In genomic region chr18:33184178-33184577, GRCh38 we compare ENCODE assay signal across 29 cellular contexts.
DNase-seq lines count a peak whose midpoint lies in the region; ATAC-seq and TF ChIP-seq lines count a peak whose summit lies in the region.
"Had no signal": no experiment of that assay in that cellular context is flagged by ENCODE, and none has a peak within 500 bp of the region (broad histone marks: within the 10 kb centered on the region; RNA-seq: fewer than 3 reads in every experiment).

No MANE protein-coding gene starts in this region.

- H3K27ac ChIP-seq in Panc1 (ENCODE audit: low read length): peak overlapping the region; percentile 8; the same call in 1 of the 2 replicates
- H3K27ac ChIP-seq: ovary, SJSA1, spleen, thoracic aorta had no signal

- H3K4me1 ChIP-seq in Panc1 (ENCODE audit: control insufficient read depth, insufficient read depth, low read length): peaks cover 6% of the 10 kb centered on the region
- H3K4me1 ChIP-seq: SJSA1, spleen had no signal

- CTCF ChIA-PET in Panc1 (lab: Charles Lee): no interaction called here

- in situ Hi-C loops in Panc1 (cut with HindIII; ENCODE audit: low pct_unique_long_range_greater_than_20kb, low sequenced_read_pairs): no loop called here

- H3K27me3 ChIP-seq in Panc1 (ENCODE audit: control insufficient read depth, insufficient read depth, low read length): no peaks in the 10 kb centered on the region
- H3K27me3 ChIP-seq: ovary, SJSA1, spleen had no signal

- POLR2A ChIA-PET in Panc1 (lab: Charles Lee): no interaction called here

- peak; percentile 3 for DNase-seq in HPDE6-E6E7 (ENCODE audit: extremely low spot score)
- DNase-seq in Panc1 (ENCODE audit: low read depth, low spot score): no peak
- DNase-seq in epithelial cell of esophagus (ENCODE audit: low read depth): peak; percentile 34
- peak; percentile 50 for DNase-seq in pulmonary artery endothelial cell (ENCODE audit: low read depth, low spot score)
- DNase-seq in NCI-H1436 treated with DMSO at 0.1 percent for 48 hours (lab: John Stamatoyannopoulos, UW): no peak
- no peak for DNase-seq in LoVo (ENCODE audit: low spot score)
- DNase-seq in COLO668 (lab: John Stamatoyannopoulos, UW; ENCODE audit: unreplicated experiment): no peak
- DNase-seq: activated CD4-positive, alpha-beta T cell treated with anti-CD3 and anti-CD28 coated beads, Interleukin-2, amount 50 U/mL, for 48 hours; activated naive CD4-positive, alpha-beta T cell; activated naive CD8-positive, alpha-beta T cell treated with anti-CD3 and anti-CD28 coated beads, Interleukin-2, amount 50 U/mL, for 24 hours; activated T-cell treated with anti-CD3 and anti-CD28 coated beads, Interleukin-2, amount 50 U/mL, for 72 hours; H9; hypothalamus; Karpas-422; NCI-H1092 treated with DMSO at 0.1 percent for 48 hours; NCI-H187; NCI-H2171 treated with DMSO at 0.1 percent for 48 hours; NCI-H510A; ovary; right cardiac atrium; RPMI8226; spleen; stimulated activated CD8-positive, alpha-beta memory T cell treated with anti-CD3 and anti-CD28 coated beads, Interleukin-4, amount 100 ng/mL, for 48 hours; T-helper 1 cell had no signal

- H3K9me3 ChIP-seq in Panc1 (ENCODE audit: control insufficient read depth, insufficient read depth, low read depth, low read length): peaks cover 20% of the 10 kb centered on the region; the same call in 1 of the 2 replicates
- H3K9me3 ChIP-seq: ovary, SJSA1, spleen, thoracic aorta had no signal

- H3K36me3 ChIP-seq in Panc1 (ENCODE audit: control insufficient read depth, insufficient read depth, low read length): no peaks in the 10 kb centered on the region
- H3K36me3 ChIP-seq: ovary, SJSA1, spleen, thoracic aorta had no signal

- H3K4me3 ChIP-seq in Panc1 (ENCODE audit: low read depth in 2 of 2, low read length in 2 of 2) (no peak overlapping the region), epithelial cell of esophagus (ENCODE audit: low read length) (no peak overlapping the region)
- H3K4me3 ChIP-seq: ovary, SJSA1, spleen, thoracic aorta had no signal

- ATAC-seq in Panc1: peak; percentile 79
- ATAC-seq: activated CD4-positive, CD25-positive, alpha-beta regulatory T cell treated with anti-CD3 and anti-CD28 coated beads, Interleukin-2, amount 50 U/mL, for 24 hours; activated naive CD8-positive, alpha-beta T cell treated with anti-CD3 and anti-CD28 coated beads, Interleukin-2, amount 50 U/mL, for 24 hours; activated T-cell treated with anti-CD3 and anti-CD28 coated beads, Interleukin-2, amount 50 U/mL, for 72 hours; HepG2; left lobe of liver; right cardiac atrium had no signal

- no TSS peak for BruUV-seq in Panc1 (replicated peaks; lab: Mats Ljungman, UMichigan)

- no peak for TF ChIP-seq CTCF in Panc1 (IDR thresholded peaks at IDR 0.05)
- no peak for TF ChIP-seq CTCF in epithelial cell of esophagus (IDR thresholded peaks at IDR 0.05; ENCODE audit: insufficient read depth, low read depth, low read length, missing control alignments)

- intact Hi-C loops in Panc1 (cut with micrococcal nuclease; ENCODE audit: unreplicated experiment): no loop called here

Comparison
In these comparisons a context has a peak if more than half of its experiments do, and no peak if none do; other contexts are left out.
1. DNase-seq: peak in HPDE6-E6E7 (single experiment), epithelial cell of esophagus (single experiment) and pulmonary artery endothelial cell (single experiment); none in Panc1 (single experiment), NCI-H1436 treated with DMSO at 0.1 percent for 48 hours (single experiment), LoVo (single experiment) and COLO668 (single experiment).